Comparison of ENCODE assay signal across 21 cellular contexts in genomic region chr13:110576070-110576394, GRCh38. TPM values are rescaled to one million over a fixed set of nuclear protein-coding genes. Genes with fewer than 3 reads are reported as not detected.
DNase-seq lines count a peak whose midpoint lies in the region; ATAC-seq, FAIRE-seq and TF ChIP-seq lines count a peak whose summit lies in the region.
"Had no signal": no experiment of that assay in that cellular context is flagged by ENCODE, and none has a peak within 500 bp of the region (broad histone marks: within the 10 kb centered on the region; RNA-seq: fewer than 3 reads in every experiment).

No MANE protein-coding gene starts in this region.

- no peak for TF ChIP-seq CTCF in HepG2 (CRISPR knock-in tag; IDR thresholded peaks at IDR 0.05)
- no peak for TF ChIP-seq CTCF in right lobe of liver (IDR thresholded peaks at IDR 0.05)
- no peak for TF ChIP-seq CTCF in testis (IDR thresholded peaks at IDR 0.05)
- TF ChIP-seq CTCF in lower leg skin (IDR thresholded peaks at IDR 0.05): no peak
- TF ChIP-seq CTCF in suprapubic skin (IDR thresholded peaks at IDR 0.05): no peak

- H3K4me3 ChIP-seq in HepG2 (replicated peaks in 1 of 3; ENCODE audit: insufficient read depth in 1 of 3, low read depth in 2 of 3, low read length in 3 of 3) (no peak overlapping the region), right lobe of liver (no peak overlapping the region), testis (no peak overlapping the region), lower leg skin (ENCODE audit: low read depth, poor library complexity, severe bottlenecking) (no peak overlapping the region), suprapubic skin (no peak overlapping the region)
- H3K4me3 ChIP-seq: cardiac muscle cell, esophagus muscularis mucosa, HAP-1, skin epidermis, tibial artery had no signal

- no peak for FAIRE-seq in HepG2 (lab: Jason Lieb, UNC)
- FAIRE-seq: D721Med, G401.6 had no signal

- 88% methylated on average over 7 of the region's 7 CpGs for WGBS in HepG2 (ENCODE audit: low lambda C conversion rate)
- WGBS in right lobe of liver (ENCODE audit: insufficient coverage, low coverage, low lambda C conversion rate, missing lambda C conversion rate): 57% methylated on average over 7 of the region's 7 CpGs
- WGBS in testis, 2 donors: 85 to 88% methylated on average over 7 of the region's 7 CpGs
- WGBS in lower leg skin, 2 donors: 77 to 80% methylated on average over 7 of the region's 7 CpGs
- 79% methylated on average over 7 of the region's 7 CpGs for WGBS in suprapubic skin

- H3K9ac ChIP-seq in HepG2 (ENCODE audit: insufficient read depth, low read depth, low read length): peak overlapping the region; percentile 52; the same call in 1 of the 2 replicates
- H3K9ac ChIP-seq: SK-N-SH had no signal

- H3K36me3 ChIP-seq in HepG2 (replicated peaks in 1 of 2; ENCODE audit: control insufficient read depth in 1 of 2, insufficient read depth in 2 of 2, low read length in 2 of 2) (no peaks in the 10 kb centered on the region), right lobe of liver (no peaks in the 10 kb centered on the region), testis (ENCODE audit: low read depth, missing control alignments) (no peaks in the 10 kb centered on the region), suprapubic skin (no peaks in the 10 kb centered on the region)
- H3K36me3 ChIP-seq: cardiac muscle cell, esophagus muscularis mucosa, HAP-1, tibial artery had no signal

- in situ Hi-C loops in HepG2 (cut with HindIII; ENCODE audit: extremely low pct_ligation_motif_present, low pct_unique_long_range_greater_than_20kb): no loop called here

- peaks cover 0 to 6% of the 10 kb centered on the region in 2 experiments; a peak in 1 of 5 replicates for H3K27me3 ChIP-seq in HepG2 (ENCODE audit: control insufficient read depth in 1 of 2, insufficient read depth in 2 of 2, low read length in 2 of 2)
- H3K27me3 ChIP-seq in right lobe of liver: no peaks in the 10 kb centered on the region
- H3K27me3 ChIP-seq in testis: no peaks in the 10 kb centered on the region
- peaks cover 9% of the 10 kb centered on the region for H3K27me3 ChIP-seq in suprapubic skin
- H3K27me3 ChIP-seq: cardiac muscle cell had no signal

- ATAC-seq in HepG2 (no peak), right lobe of liver (no peak), GM21825 (IDR thresholded peaks at IDR 0.05; ENCODE audit: unreplicated experiment) (peak; percentile 8)
- no peak for ATAC-seq in activated T-helper 17 cell treated with anti-CD3 and anti-CD28 coated beads, Interleukin-2, amount 50 U/mL, for 72 hours (replicated peaks)
- ATAC-seq in stimulated activated naive B cell treated with anti-CD40 and anti-IgM and Interleukin-4, amounts not matched to agents 10 μg/mL and 1 μg/mL and 100 μg/mL, for 72 hours (replicated peaks): peak; percentile 8 to 12

- H3K27ac ChIP-seq in HepG2 (ENCODE audit: extremely low read length, insufficient read depth, low read length): peak overlapping the region; percentile 47
- H3K27ac ChIP-seq in right lobe of liver: no peak overlapping the region
- no peak overlapping the region for H3K27ac ChIP-seq in testis
- H3K27ac ChIP-seq in suprapubic skin: no peak overlapping the region
- H3K27ac ChIP-seq: cardiac muscle cell, esophagus muscularis mucosa, skin epidermis, tibial artery had no signal

- BruUV-seq in HepG2 (replicated peaks; lab: Mats Ljungman, UMichigan): TSS peak; percentile 70

- peaks cover 11% of the 10 kb centered on the region for H3K4me1 Mint-ChIP-seq in activated T-helper 17 cell treated with anti-CD3 and anti-CD28 coated beads, Interleukin-2, amount 50 U/mL, for 72 hours
- peaks cover 25 to 38% of the 10 kb centered on the region in 2 donors for H3K4me1 Mint-ChIP-seq in stimulated activated naive B cell treated with anti-CD40 and anti-IgM and Interleukin-4, amounts not matched to agents 10 μg/mL and 1 μg/mL and 100 μg/mL, for 72 hours

- CTCF ChIA-PET in HepG2 (lab: Yijun Ruan, JAX; ENCODE audit: low intra/inter-chr PET ratio, low total read pairs): no interaction called here

- TF ChIP-seq POLR2A in HepG2 (IDR thresholded peaks at IDR 0.05; ENCODE audit: insufficient read depth in 1 of 2, low read depth in 2 of 2, low read length in 2 of 2) (no peak), right lobe of liver (IDR thresholded peaks at IDR 0.05) (no peak), testis (IDR thresholded peaks at IDR 0.05) (no peak), lower leg skin (IDR thresholded peaks at IDR 0.05) (no peak), suprapubic skin (IDR thresholded peaks at IDR 0.05) (no peak)

- H4K20me1 ChIP-seq in HepG2 (ENCODE audit: insufficient read depth, low read length): no peaks in the 10 kb centered on the region

- no peaks in the 10 kb centered on the region for H3K9me3 Mint-ChIP-seq in activated T-helper 17 cell treated with anti-CD3 and anti-CD28 coated beads, Interleukin-2, amount 50 U/mL, for 72 hours
- H3K9me3 Mint-ChIP-seq in stimulated activated naive B cell treated with anti-CD40 and anti-IgM and Interleukin-4, amounts not matched to agents 10 μg/mL and 1 μg/mL and 100 μg/mL, for 72 hours: no peaks in the 10 kb centered on the region
- H3K9me3 Mint-ChIP-seq: activated T-helper 1 cell treated with anti-CD3 and anti-CD28 coated beads, Interleukin-12 subunit alpha, Interleukin-12 subunit beta, Interleukin-2, Interleukin-4 antibody, amounts not matched to agents 30 ng/mL and 10 ng/mL and 1 ng/mL, durations not matched to agents 14 hours and 24 hours and 36 hours had no signal

- H3K36me3 Mint-ChIP-seq in activated T-helper 17 cell treated with anti-CD3 and anti-CD28 coated beads, Interleukin-2, amount 50 U/mL, for 72 hours (ENCODE audit: low read depth): no peaks in the 10 kb centered on the region
- H3K36me3 Mint-ChIP-seq in stimulated activated naive B cell treated with anti-CD40 and anti-IgM and Interleukin-4, amounts not matched to agents 10 μg/mL and 1 μg/mL and 100 μg/mL, for 72 hours: no peaks in the 10 kb centered on the region

- H3K4me2 ChIP-seq in HepG2 (ENCODE audit: low read depth, low read length): peak overlapping the region; percentile 43
- H3K4me2 ChIP-seq: SK-N-SH had no signal

- H3K4me1 ChIP-seq in HepG2 (ENCODE audit: insufficient read depth, low read length) (peaks cover 41% of the 10 kb centered on the region), right lobe of liver (no peaks in the 10 kb centered on the region), testis (no peaks in the 10 kb centered on the region), suprapubic skin (no peaks in the 10 kb centered on the region)
- H3K4me1 ChIP-seq: HAP-1, tibial artery had no signal

- H3K79me2 ChIP-seq in HepG2 (ENCODE audit: insufficient read depth, low read length): no peaks in the 10 kb centered on the region

- TF ChIP-seq EP300 in HepG2 (IDR thresholded peaks at IDR 0.05; ENCODE audit: low read depth in 2 of 2, low read length in 2 of 2) (no peak), HepG2 (CRISPR knock-in tag; IDR thresholded peaks at IDR 0.05; ENCODE audit: borderline replicate concordance) (no peak), suprapubic skin (IDR thresholded peaks at IDR 0.05) (no peak)

- no peak overlapping the region for H3K27ac Mint-ChIP-seq in activated T-helper 17 cell treated with anti-CD3 and anti-CD28 coated beads, Interleukin-2, amount 50 U/mL, for 72 hours
- H3K27ac Mint-ChIP-seq in stimulated activated naive B cell treated with anti-CD40 and anti-IgM and Interleukin-4, amounts not matched to agents 10 μg/mL and 1 μg/mL and 100 μg/mL, for 72 hours: peak overlapping the region; percentile 71
- H3K27ac Mint-ChIP-seq: activated T-helper 1 cell treated with anti-CD3 and anti-CD28 coated beads, Interleukin-12 subunit alpha, Interleukin-12 subunit beta, Interleukin-2, Interleukin-4 antibody, amounts not matched to agents 30 ng/mL and 10 ng/mL and 1 ng/mL, durations not matched to agents 14 hours and 24 hours and 36 hours had no signal

- DNase-seq in HepG2 (ENCODE audit: low spot score): no peak
- no peak for DNase-seq in right lobe of liver
- no peak for DNase-seq in stimulated activated naive B cell treated with anti-CD40 and anti-IgM and Interleukin-4, amounts not matched to agents 10 μg/mL and 1 μg/mL and 100 μg/mL, for 72 hours
- DNase-seq in testis: no peak
- DNase-seq in lower leg skin (ENCODE audit: low spot score in 2 of 2): no peak
- no peak for DNase-seq in suprapubic skin (ENCODE audit: low spot score in 2 of 2)
- DNase-seq: activated CD4-positive, alpha-beta T cell treated with anti-CD3 and anti-CD28 coated beads, Interleukin-2, amount 50 U/mL, for 4 hours; NCI-H187; NCI-H526; stimulated activated CD4-positive, alpha-beta T cell treated with anti-CD3 and anti-CD28 coated beads, Interleukin-4, amount 100 ng/mL, for 24 hours had no signal

- no peak for TF ChIP-seq RAD21 in HepG2 (CRISPR knock-in tag; IDR thresholded peaks at IDR 0.05)

- H3K27me3 Mint-ChIP-seq in activated T-helper 17 cell treated with anti-CD3 and anti-CD28 coated beads, Interleukin-2, amount 50 U/mL, for 72 hours: peaks cover 47% of the 10 kb centered on the region
- peaks cover 21 to 29% of the 10 kb centered on the region in 2 donors for H3K27me3 Mint-ChIP-seq in stimulated activated naive B cell treated with anti-CD40 and anti-IgM and Interleukin-4, amounts not matched to agents 10 μg/mL and 1 μg/mL and 100 μg/mL, for 72 hours

- H2AFZ ChIP-seq in HepG2 (ENCODE audit: low read length): no peak overlapping the region

- H3K9me3 ChIP-seq in HepG2 (ENCODE audit: low read length): no peaks in the 10 kb centered on the region
- no peaks in the 10 kb centered on the region for H3K9me3 ChIP-seq in right lobe of liver
- no peaks in the 10 kb centered on the region for H3K9me3 ChIP-seq in testis
- no peaks in the 10 kb centered on the region for H3K9me3 ChIP-seq in suprapubic skin
- H3K9me3 ChIP-seq: esophagus muscularis mucosa, HAP-1, SK-N-SH, tibial artery had no signal

- intact Hi-C loops in HepG2 (cut with micrococcal nuclease; ENCODE audit: unreplicated experiment) (loop anchor here (2.0 kb wide), 1 partner anchor 13 kb away; no protein-coding TSS in a partner anchor), right lobe of liver (cut with DNase I) (no loop called here), testis (cut with DNase I; ENCODE audit: low total_unique reads) (no loop called here), lower leg skin (cut with DNase I; ENCODE audit: low total_unique reads) (no loop called here)

- POLR2A ChIA-PET in HepG2 (lab: Yijun Ruan, JAX): interaction anchor here (1.4 to 3.6 kb wide), 2 partner anchors 14 to 39 kb away, joined by 8 to 20 read pairs; partner anchors contain the start of genes NAXD and RAB20

- peak overlapping the region; percentile 34 for H3K4me3 Mint-ChIP-seq in activated T-helper 17 cell treated with anti-CD3 and anti-CD28 coated beads, Interleukin-2, amount 50 U/mL, for 72 hours
- peak overlapping the region; percentile 77 to 80 for H3K4me3 Mint-ChIP-seq in stimulated activated naive B cell treated with anti-CD40 and anti-IgM and Interleukin-4, amounts not matched to agents 10 μg/mL and 1 μg/mL and 100 μg/mL, for 72 hours

RNA-seq across cellular contexts. Expression of gene RAB20, which starts 14.5 kb away (rescaled TPM):
- total RNA-seq in HepG2 (2016; rRNA removed; fragmentation: Illumina TruSeq; extraction: Trizol) (15.2 and 15.6 TPM in 2 replicates), right lobe of liver (10 to 100 TPM; 12.5 to 47.2 (median 36.3) TPM), testis (10 to 100 TPM; 27.2 to 41.1 TPM), lower leg skin (1 to 10 TPM; 3.9 to 9.1 (median 6.2) TPM), suprapubic skin (1 to 10 TPM; 2.0 to 6.7 (median 3.7) TPM)
- total RNA-seq in HepG2 (2016; cell fraction: cytosol; rRNA removed; fragmentation: Illumina TruSeq; extraction: Trizol; ENCODE audit: low read depth): 5.8 and 6.2 TPM in 2 replicates
- total RNA-seq in HepG2 (2016; cell fraction: insoluble cytoplasmic fraction; rRNA removed; fragmentation: Illumina TruSeq; extraction: Trizol): 13.5 and 15.3 TPM in 2 replicates
- total RNA-seq in HepG2 (2016; cell fraction: membrane; rRNA removed; fragmentation: Illumina TruSeq; extraction: Trizol): 12.0 and 13.1 TPM in 2 replicates
- total RNA-seq in HepG2 (2016; cell fraction: nucleus; rRNA removed; fragmentation: Illumina TruSeq; extraction: Trizol): 6.5 and 7.9 TPM in 2 replicates
- polyA plus RNA-seq in HepG2 (2011; rRNA removed) (27.3 and 30.5 TPM in 2 replicates), testis (ENCODE audit: insufficient read depth, low read depth, low replicate concordance) (22.0 TPM)
- polyA plus RNA-seq in HepG2 (2011; cell fraction: cytosol; rRNA removed): 28.4 and 39.0 TPM in 2 replicates
- polyA plus RNA-seq in HepG2 (2011; cell fraction: nucleus; rRNA removed): 12.0 and 13.8 TPM in 2 replicates
- 14.6 and 20.9 TPM in 2 replicates for polyA plus RNA-seq in HepG2 (2012)
- 4.5 and 5.9 TPM in 2 replicates for polyA plus RNA-seq in HepG2 (2016; cell fraction: cytosol; fragmentation: Illumina TruSeq; extraction: Trizol; ENCODE audit: low read depth)
- polyA plus RNA-seq in HepG2 (2016; cell fraction: insoluble cytoplasmic fraction; fragmentation: Illumina TruSeq; extraction: Trizol; ENCODE audit: low read depth): 13.3 and 15.2 TPM in 2 replicates
- polyA plus RNA-seq in HepG2 (2016; cell fraction: membrane; fragmentation: Illumina TruSeq; extraction: Trizol; ENCODE audit: low read depth): 7.5 and 8.5 TPM in 2 replicates
- polyA plus RNA-seq in HepG2 (2016; cell fraction: nucleus; fragmentation: Illumina TruSeq; extraction: Trizol; ENCODE audit: insufficient read depth, low read depth): 9.6 and 9.8 TPM in 2 replicates
- 7.5 and 23.0 TPM in 2 replicates for polyA minus RNA-seq in HepG2 (2011; rRNA and poly(A)+ RNA removed; ENCODE audit: low replicate concordance)
- 12.6 and 15.1 TPM in 2 replicates for polyA minus RNA-seq in HepG2 (2011; cell fraction: cytosol; rRNA and poly(A)+ RNA removed)
- 8.2 TPM in 2 replicates for polyA minus RNA-seq in HepG2 (2011; cell fraction: nucleus; rRNA and poly(A)+ RNA removed)
- total RNA-seq in activated T-helper 17 cell treated with anti-CD3 and anti-CD28 coated beads, Interleukin-2, amount 50 U/mL, for 72 hours: 1 to 10 TPM; 2.4 to 3.7 TPM

RNA-seq across cellular contexts. Expression of gene NAXD, which starts 39.3 kb away (rescaled TPM):
- total RNA-seq in HepG2 (2016; rRNA removed; fragmentation: Illumina TruSeq; extraction: Trizol) (18.5 and 19.0 TPM in 2 replicates), right lobe of liver (10 to 100 TPM; 24.2 to 41.9 (median 29.9) TPM), testis (10 to 100 TPM; 66.4 to 75.3 TPM), lower leg skin (10 to 100 TPM; 32.7 to 34.5 (median 33.6) TPM), suprapubic skin (10 to 100 TPM; 26.4 to 38.3 (median 32.4) TPM)
- total RNA-seq in HepG2 (2016; cell fraction: cytosol; rRNA removed; fragmentation: Illumina TruSeq; extraction: Trizol; ENCODE audit: low read depth): 5.5 and 6.3 TPM in 2 replicates
- 18.9 and 19.7 TPM in 2 replicates for total RNA-seq in HepG2 (2016; cell fraction: insoluble cytoplasmic fraction; rRNA removed; fragmentation: Illumina TruSeq; extraction: Trizol)
- 12.5 and 13.8 TPM in 2 replicates for total RNA-seq in HepG2 (2016; cell fraction: membrane; rRNA removed; fragmentation: Illumina TruSeq; extraction: Trizol)
- 20.9 and 21.0 TPM in 2 replicates for total RNA-seq in HepG2 (2016; cell fraction: nucleus; rRNA removed; fragmentation: Illumina TruSeq; extraction: Trizol)
- polyA plus RNA-seq in HepG2 (2011; rRNA removed) (23.2 and 27.0 TPM in 2 replicates), testis (ENCODE audit: insufficient read depth, low read depth, low replicate concordance) (63.2 TPM)
- polyA plus RNA-seq in HepG2 (2011; cell fraction: cytosol; rRNA removed): 24.7 and 25.6 TPM in 2 replicates
- 81.1 and 85.3 TPM in 2 replicates for polyA plus RNA-seq in HepG2 (2011; cell fraction: nucleus; rRNA removed)
- polyA plus RNA-seq in HepG2 (2012): 18.2 and 22.0 TPM in 2 replicates
- 5.1 and 5.8 TPM in 2 replicates for polyA plus RNA-seq in HepG2 (2016; cell fraction: cytosol; fragmentation: Illumina TruSeq; extraction: Trizol; ENCODE audit: low read depth)
- polyA plus RNA-seq in HepG2 (2016; cell fraction: insoluble cytoplasmic fraction; fragmentation: Illumina TruSeq; extraction: Trizol; ENCODE audit: low read depth): 18.8 and 20.5 TPM in 2 replicates
- 10.7 and 10.9 TPM in 2 replicates for polyA plus RNA-seq in HepG2 (2016; cell fraction: membrane; fragmentation: Illumina TruSeq; extraction: Trizol; ENCODE audit: low read depth)
- polyA plus RNA-seq in HepG2 (2016; cell fraction: nucleus; fragmentation: Illumina TruSeq; extraction: Trizol; ENCODE audit: insufficient read depth, low read depth): 43.2 and 44.7 TPM in 2 replicates
- 19.3 and 20.3 TPM in 2 replicates for polyA minus RNA-seq in HepG2 (2011; rRNA and poly(A)+ RNA removed; ENCODE audit: low replicate concordance)
- 4.0 and 5.5 TPM in 2 replicates for polyA minus RNA-seq in HepG2 (2011; cell fraction: cytosol; rRNA and poly(A)+ RNA removed)
- polyA minus RNA-seq in HepG2 (2011; cell fraction: nucleus; rRNA and poly(A)+ RNA removed): 19.4 and 22.9 TPM in 2 replicates
- total RNA-seq in activated T-helper 17 cell treated with anti-CD3 and anti-CD28 coated beads, Interleukin-2, amount 50 U/mL, for 72 hours: 10 to 100 TPM; 22.7 to 23.8 TPM

Comparison
In these comparisons a context has a peak if more than half of its experiments do, and no peak if none do; other contexts are left out.
1. ATAC-seq: peak in GM21825 (single experiment) and stimulated activated naive B cell treated with anti-CD40 and anti-IgM and Interleukin-4, amounts not matched to agents 10 μg/mL and 1 μg/mL and 100 μg/mL, for 72 hours (2 of 2); none in HepG2 (single experiment), right lobe of liver (0 of 4) and activated T-helper 17 cell treated with anti-CD3 and anti-CD28 coated beads, Interleukin-2, amount 50 U/mL, for 72 hours (single experiment).